1 cellular context compared by ENCODE assay signal in genomic region chr5:35881758-35882157, GRCh38.
TF ChIP-seq lines count a peak whose summit lies in the region.

No MANE protein-coding gene starts in this region.

TF ChIP-seq in IMR-90, 13 proteins besides CTCF, POLR2A, EP300 and RAD21:
- TF ChIP-seq, protein P1, sequence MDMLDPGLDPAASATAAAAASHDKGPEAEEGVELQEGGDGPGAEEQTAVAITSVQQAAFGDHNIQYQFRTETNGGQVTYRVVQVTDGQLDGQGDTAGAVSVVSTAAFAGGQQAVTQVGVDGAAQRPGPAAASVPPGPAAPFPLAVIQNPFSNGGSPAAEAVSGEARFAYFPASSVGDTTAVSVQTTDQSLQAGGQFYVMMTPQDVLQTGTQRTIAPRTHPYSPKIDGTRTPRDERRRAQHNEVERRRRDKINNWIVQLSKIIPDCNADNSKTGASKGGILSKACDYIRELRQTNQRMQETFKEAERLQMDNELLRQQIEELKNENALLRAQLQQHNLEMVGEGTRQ (IDR thresholded peaks at IDR 0.05; ENCODE audit: low read depth, low read length) = no peak
- TF ChIP-seq CEBPB (IDR thresholded peaks at IDR 0.05; ENCODE audit: low read depth, low read length) (no peak), MAZ (IDR thresholded peaks at IDR 0.05; ENCODE audit: borderline replicate concordance, low read depth, low read length) (no peak), SMC3 (IDR thresholded peaks at IDR 0.05; ENCODE audit: low read depth, low read length) (no peak), FOS (IDR thresholded peaks at IDR 0.05; ENCODE audit: low read depth, low read length) (no peak), NFE2L2 (IDR thresholded peaks at IDR 0.05; ENCODE audit: low read depth, low read length) (no peak), RFX5 (IDR thresholded peaks at IDR 0.05; ENCODE audit: low read depth, low read length) (no peak), MAFK (IDR thresholded peaks at IDR 0.05; ENCODE audit: low read depth, low read length) (no peak), RCOR1 (IDR thresholded peaks at IDR 0.05; ENCODE audit: insufficient replicate concordance, low read length) (no peak)
- TF ChIP-seq, protein P2, sequence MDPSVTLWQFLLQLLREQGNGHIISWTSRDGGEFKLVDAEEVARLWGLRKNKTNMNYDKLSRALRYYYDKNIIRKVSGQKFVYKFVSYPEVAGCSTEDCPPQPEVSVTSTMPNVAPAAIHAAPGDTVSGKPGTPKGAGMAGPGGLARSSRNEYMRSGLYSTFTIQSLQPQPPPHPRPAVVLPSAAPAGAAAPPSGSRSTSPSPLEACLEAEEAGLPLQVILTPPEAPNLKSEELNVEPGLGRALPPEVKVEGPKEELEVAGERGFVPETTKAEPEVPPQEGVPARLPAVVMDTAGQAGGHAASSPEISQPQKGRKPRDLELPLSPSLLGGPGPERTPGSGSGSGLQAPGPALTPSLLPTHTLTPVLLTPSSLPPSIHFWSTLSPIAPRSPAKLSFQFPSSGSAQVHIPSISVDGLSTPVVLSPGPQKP (IDR thresholded peaks at IDR 0.05; ENCODE audit: borderline replicate concordance, low read depth, low read length) = no peak
